ENCODE assay signal across 2 cellular contexts in the genomic region with DNA sequence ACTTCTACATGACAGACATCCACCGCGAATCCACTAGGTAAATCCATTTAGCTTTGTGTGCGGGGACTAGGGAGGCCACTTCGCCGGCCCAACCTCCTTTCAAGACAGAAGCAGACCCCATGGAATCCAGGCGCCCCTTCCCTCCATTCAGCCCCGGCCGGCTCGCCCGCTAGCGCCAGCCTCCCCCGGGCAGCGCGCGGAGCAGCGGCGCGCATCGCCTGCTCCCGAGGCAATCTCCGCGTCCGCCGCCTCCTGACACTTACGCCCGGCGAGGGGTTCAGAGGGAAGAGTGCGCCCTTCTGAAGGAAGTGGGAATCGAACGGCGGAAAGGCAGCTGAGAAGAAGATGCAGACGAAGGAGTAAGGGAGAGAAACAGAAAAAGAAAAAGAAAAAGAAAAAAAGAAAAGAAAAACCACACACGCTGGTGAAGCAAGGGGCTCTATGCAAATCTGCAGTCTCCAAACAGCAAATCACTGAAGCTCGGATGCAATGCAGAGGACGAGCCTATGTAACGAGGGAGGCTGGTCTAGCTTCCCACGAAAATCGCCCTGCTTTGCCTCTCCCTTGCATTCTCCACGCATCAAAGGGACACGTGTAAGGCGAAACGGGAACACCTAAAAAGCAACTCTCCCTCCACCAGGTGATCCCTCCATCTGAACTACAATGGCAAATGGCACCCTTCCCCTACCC.
A peak's percentile ranks its signal among the peaks of the same experiment; 100 is the strongest.
TF ChIP-seq lines count a peak whose summit lies in the region.

No MANE protein-coding gene starts in this region.

TF ChIP-seq in H1, 55 proteins besides CTCF, POLR2A, EP300 and RAD21 (continued from another document and continues in another):
- TF ChIP-seq JUND (IDR thresholded peaks at IDR 0.05; ENCODE audit: low read length) (peak; percentile 68), EGR1 (IDR thresholded peaks at IDR 0.05; ENCODE audit: borderline replicate concordance, low read depth, low read length) (no peak), KDM4A (IDR thresholded peaks at IDR 0.05; ENCODE audit: low read depth, low read length, severe bottlenecking) (peak; percentile 17), SIX5 (IDR thresholded peaks at IDR 0.05; ENCODE audit: low read depth, low read length) (0 out of 2 replicates have a peak, but pooled peaks have one; percentile 5), CBX5 (IDR thresholded peaks at IDR 0.05; ENCODE audit: low read depth, low read length) (no peak), BRCA1 (IDR thresholded peaks at IDR 0.05; ENCODE audit: low read depth, low read length) (no peak), CBX8 (IDR thresholded peaks at IDR 0.05; ENCODE audit: borderline replicate concordance, low read depth, low read length) (no peak), ASH2L (IDR thresholded peaks at IDR 0.05; ENCODE audit: low read length) (peak; percentile 57), TAF7 (optimal IDR thresholded peaks at IDR 0.05; ENCODE audit: borderline replicate concordance, low read depth, low read length) (peak; percentile 67), POLR2AphosphoS5 (IDR thresholded peaks at IDR 0.05; ENCODE audit: low read depth, low read length) (no peak), BACH1 (IDR thresholded peaks at IDR 0.05; ENCODE audit: low read length) (no peak), SIN3A (conservative IDR thresholded peaks at IDR 0.05 in 1 of 2, IDR thresholded peaks at IDR 0.05 in 1 of 2; ENCODE audit: low read depth in 1 of 2, low read length in 2 of 2) (0 out of 4 replicates have a peak, but pooled peaks of 1 of the 2 experiments have one; percentile 12), CREB1 (IDR thresholded peaks at IDR 0.05) (no peak), MAFK (IDR thresholded peaks at IDR 0.05; ENCODE audit: low read depth, low read length) (no peak), TEAD4 (IDR thresholded peaks at IDR 0.05; ENCODE audit: low read depth, low read length) (0 out of 2 replicates have a peak, but pooled peaks have one; percentile 20), SP1 (IDR thresholded peaks at IDR 0.05; ENCODE audit: low read depth, low read length) (0 out of 2 replicates have a peak, but pooled peaks have one; percentile 6)
- TF ChIP-seq, protein P1, sequence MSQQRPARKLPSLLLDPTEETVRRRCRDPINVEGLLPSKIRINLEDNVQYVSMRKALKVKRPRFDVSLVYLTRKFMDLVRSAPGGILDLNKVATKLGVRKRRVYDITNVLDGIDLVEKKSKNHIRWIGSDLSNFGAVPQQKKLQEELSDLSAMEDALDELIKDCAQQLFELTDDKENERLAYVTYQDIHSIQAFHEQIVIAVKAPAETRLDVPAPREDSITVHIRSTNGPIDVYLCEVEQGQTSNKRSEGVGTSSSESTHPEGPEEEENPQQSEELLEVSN (IDR thresholded peaks at IDR 0.05) = peak; percentile 20; the same call in 1 of the 2 replicates
- TF ChIP-seq, protein P2, sequence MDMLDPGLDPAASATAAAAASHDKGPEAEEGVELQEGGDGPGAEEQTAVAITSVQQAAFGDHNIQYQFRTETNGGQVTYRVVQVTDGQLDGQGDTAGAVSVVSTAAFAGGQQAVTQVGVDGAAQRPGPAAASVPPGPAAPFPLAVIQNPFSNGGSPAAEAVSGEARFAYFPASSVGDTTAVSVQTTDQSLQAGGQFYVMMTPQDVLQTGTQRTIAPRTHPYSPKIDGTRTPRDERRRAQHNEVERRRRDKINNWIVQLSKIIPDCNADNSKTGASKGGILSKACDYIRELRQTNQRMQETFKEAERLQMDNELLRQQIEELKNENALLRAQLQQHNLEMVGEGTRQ (IDR thresholded peaks at IDR 0.05; ENCODE audit: low read length) = no peak

TF ChIP-seq in neural cell, 6 proteins besides CTCF, POLR2A, EP300 and RAD21 (continued from another document):
- TF ChIP-seq, protein P3, sequence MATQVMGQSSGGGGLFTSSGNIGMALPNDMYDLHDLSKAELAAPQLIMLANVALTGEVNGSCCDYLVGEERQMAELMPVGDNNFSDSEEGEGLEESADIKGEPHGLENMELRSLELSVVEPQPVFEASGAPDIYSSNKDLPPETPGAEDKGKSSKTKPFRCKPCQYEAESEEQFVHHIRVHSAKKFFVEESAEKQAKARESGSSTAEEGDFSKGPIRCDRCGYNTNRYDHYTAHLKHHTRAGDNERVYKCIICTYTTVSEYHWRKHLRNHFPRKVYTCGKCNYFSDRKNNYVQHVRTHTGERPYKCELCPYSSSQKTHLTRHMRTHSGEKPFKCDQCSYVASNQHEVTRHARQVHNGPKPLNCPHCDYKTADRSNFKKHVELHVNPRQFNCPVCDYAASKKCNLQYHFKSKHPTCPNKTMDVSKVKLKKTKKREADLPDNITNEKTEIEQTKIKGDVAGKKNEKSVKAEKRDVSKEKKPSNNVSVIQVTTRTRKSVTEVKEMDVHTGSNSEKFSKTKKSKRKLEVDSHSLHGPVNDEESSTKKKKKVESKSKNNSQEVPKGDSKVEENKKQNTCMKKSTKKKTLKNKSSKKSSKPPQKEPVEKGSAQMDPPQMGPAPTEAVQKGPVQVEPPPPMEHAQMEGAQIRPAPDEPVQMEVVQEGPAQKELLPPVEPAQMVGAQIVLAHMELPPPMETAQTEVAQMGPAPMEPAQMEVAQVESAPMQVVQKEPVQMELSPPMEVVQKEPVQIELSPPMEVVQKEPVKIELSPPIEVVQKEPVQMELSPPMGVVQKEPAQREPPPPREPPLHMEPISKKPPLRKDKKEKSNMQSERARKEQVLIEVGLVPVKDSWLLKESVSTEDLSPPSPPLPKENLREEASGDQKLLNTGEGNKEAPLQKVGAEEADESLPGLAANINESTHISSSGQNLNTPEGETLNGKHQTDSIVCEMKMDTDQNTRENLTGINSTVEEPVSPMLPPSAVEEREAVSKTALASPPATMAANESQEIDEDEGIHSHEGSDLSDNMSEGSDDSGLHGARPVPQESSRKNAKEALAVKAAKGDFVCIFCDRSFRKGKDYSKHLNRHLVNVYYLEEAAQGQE (IDR thresholded peaks at IDR 0.05; ENCODE audit: borderline replicate concordance) = peak; percentile 30
TF ChIP-seq in neural cell: peak in this region for 5.
